Comparison of ENCODE assay signal across 9 cellular contexts in the genomic region with DNA sequence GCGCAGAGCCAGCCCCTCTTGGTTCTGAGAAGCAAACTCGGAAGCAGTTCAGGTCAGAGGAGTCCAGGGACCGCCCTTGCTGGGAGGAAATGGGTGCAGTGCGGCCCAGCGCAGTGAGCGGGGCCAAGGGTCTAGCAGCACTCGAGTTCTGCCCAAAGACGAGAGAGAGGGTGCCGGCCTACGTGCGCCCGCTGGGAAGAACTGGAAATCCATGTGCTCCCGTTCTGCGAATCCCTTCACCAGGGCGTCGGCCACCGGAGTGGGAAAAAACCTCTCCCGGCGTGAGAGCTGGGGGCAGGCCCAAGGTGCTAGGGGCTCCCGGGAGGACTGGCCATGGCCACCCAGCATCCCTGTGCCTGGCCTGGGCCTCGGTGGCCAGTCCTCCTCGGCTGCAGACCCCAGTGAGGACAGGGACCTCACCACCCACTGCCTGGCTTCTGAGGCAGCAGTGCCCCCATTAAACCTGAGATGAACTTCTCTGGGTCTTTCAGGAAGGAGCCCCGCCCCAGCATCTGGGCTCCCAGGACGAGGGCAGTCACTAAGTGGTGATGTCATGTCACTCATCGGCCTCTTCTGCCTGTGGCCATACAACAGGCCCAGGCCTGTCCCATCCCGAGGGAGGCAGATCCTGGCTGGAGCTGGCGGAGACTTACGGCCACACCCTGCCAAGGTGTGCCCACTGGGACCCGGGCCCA. TPM values are rescaled to one million over a fixed set of nuclear protein-coding genes. Genes with fewer than 3 reads are reported as not detected.
DNase-seq lines count a peak whose midpoint lies in the region; ATAC-seq and TF ChIP-seq lines count a peak whose summit lies in the region.
"Had no signal": no experiment of that assay in that cellular context is flagged by ENCODE, and none has a peak within 500 bp of the region (broad histone marks: within the 10 kb centered on the region; RNA-seq: fewer than 3 reads in every experiment).

No MANE protein-coding gene starts in this region.

- H3K27me3 ChIP-seq in breast epithelium = peaks cover 2 to 5% of the 10 kb centered on the region in 2 donors
- H3K27me3 ChIP-seq in Peyer's patch = no peaks in the 10 kb centered on the region

- H3K36me3 Mint-ChIP-seq in MCF 10A (ENCODE audit: insufficient read depth, unreplicated experiment) = peaks cover 2% of the 10 kb centered on the region
- H3K36me3 Mint-ChIP-seq in glutamatergic neuron (ENCODE audit: unreplicated experiment) = no peaks in the 10 kb centered on the region
- no peaks in the 10 kb centered on the region for H3K36me3 Mint-ChIP-seq in nephron progenitor cell (ENCODE audit: low read depth)

- no peak for ATAC-seq in HG02840 (IDR thresholded peaks at IDR 0.05; ENCODE audit: low FRiP score, unreplicated experiment)

- H3K4me1 Mint-ChIP-seq in MCF 10A (ENCODE audit: insufficient read depth, unreplicated experiment) (peaks cover 24% of the 10 kb centered on the region), glutamatergic neuron (ENCODE audit: low read depth, unreplicated experiment) (peaks cover 23% of the 10 kb centered on the region), nephron progenitor cell (peaks cover 41% of the 10 kb centered on the region)

- TF ChIP-seq CTCF in MCF 10A (IDR thresholded peaks at IDR 0.05; ENCODE audit: unreplicated experiment) = no peak
- TF ChIP-seq CTCF in breast epithelium (IDR thresholded peaks at IDR 0.05) = no peak
- no peak for TF ChIP-seq CTCF in Peyer's patch (IDR thresholded peaks at IDR 0.05)
- no peak for TF ChIP-seq CTCF in glutamatergic neuron (IDR thresholded peaks at IDR 0.05; ENCODE audit: partially characterized antibody, unreplicated experiment)
- no peak for TF ChIP-seq CTCF in nephron progenitor cell (IDR thresholded peaks at IDR 0.05)

- CTCF ChIA-PET in MCF 10A (lab: Yijun Ruan, JAX) = interaction anchor here (0.6 kb wide), 2 partner anchors 63 to 1728 kb away, joined by 3 to 4 read pairs; no protein-coding TSS in a partner anchor

- H3K27me3 Mint-ChIP-seq in MCF 10A (ENCODE audit: insufficient read depth, unreplicated experiment) (no peaks in the 10 kb centered on the region), glutamatergic neuron (ENCODE audit: unreplicated experiment) (peaks cover 4% of the 10 kb centered on the region), nephron progenitor cell (ENCODE audit: low read depth, poor library complexity) (peaks cover 23% of the 10 kb centered on the region)

- peak; percentile 90 for DNase-seq in MCF 10A (ENCODE audit: unreplicated experiment)
- DNase-seq in breast epithelium (ENCODE audit: low spot score in 2 of 2) = no peak
- peak in 1 of 3 donors; percentile 68 for DNase-seq in Peyer's patch
- peak; percentile 71 for DNase-seq in glutamatergic neuron
- DNase-seq in OCI-M1 (lab: John Stamatoyannopoulos, UW) = no peak
- no peak for DNase-seq in nephron progenitor cell
- DNase-seq: activated gamma-delta T cell had no signal

- TF ChIP-seq POLR2A in breast epithelium (IDR thresholded peaks at IDR 0.05) = no peak
- no peak for TF ChIP-seq POLR2A in Peyer's patch (IDR thresholded peaks at IDR 0.05)

- 84% methylated on average over 29 of the region's 29 CpGs for WGBS in urinary bladder

- intact Hi-C loops in MCF 10A (cut with micrococcal nuclease) (no loop called here), breast epithelium (cut with DNase I; ENCODE audit: low total_unique reads) (no loop called here)

- H3K27ac Mint-ChIP-seq in MCF 10A (ENCODE audit: low read depth, unreplicated experiment) (peak overlapping the region; percentile 61), glutamatergic neuron (ENCODE audit: unreplicated experiment) (peak overlapping the region; percentile 68), nephron progenitor cell (no peak overlapping the region)

- POLR2A ChIA-PET in MCF 10A (lab: Yijun Ruan, JAX) = interaction anchor here (1.1 to 3.2 kb wide), 7 partner anchors 10 to 979 kb away, joined by 3 to 65 read pairs (median 4); a partner anchor contains a TSS

- no TSS peak for BruUV-seq in MCF 10A (replicated peaks; lab: Mats Ljungman, UMichigan)

- peaks cover 4 to 9% of the 10 kb centered on the region in 2 donors for H3K4me1 ChIP-seq in breast epithelium
- peaks cover 21 to 74% (median 39%) of the 10 kb centered on the region in 4 donors for H3K4me1 ChIP-seq in Peyer's patch
- peaks cover 2% of the 10 kb centered on the region for H3K4me1 ChIP-seq in urinary bladder (ENCODE audit: insufficient read depth)

- H3K4me3 Mint-ChIP-seq in MCF 10A (ENCODE audit: unreplicated experiment) (peak overlapping the region; percentile 67), glutamatergic neuron (ENCODE audit: unreplicated experiment) (peak overlapping the region; percentile 15), nephron progenitor cell (no peak overlapping the region)

- H3K9me3 ChIP-seq in breast epithelium (no peaks in the 10 kb centered on the region), Peyer's patch (no peaks in the 10 kb centered on the region)

- H3K9me3 Mint-ChIP-seq in MCF 10A (ENCODE audit: unreplicated experiment) (no peaks in the 10 kb centered on the region), glutamatergic neuron (ENCODE audit: unreplicated experiment) (no peaks in the 10 kb centered on the region), nephron progenitor cell (no peaks in the 10 kb centered on the region)

- H3K36me3 ChIP-seq in breast epithelium (no peaks in the 10 kb centered on the region), Peyer's patch (no peaks in the 10 kb centered on the region), urinary bladder (ENCODE audit: insufficient read depth) (no peaks in the 10 kb centered on the region)

- H3K27ac ChIP-seq in breast epithelium = peak overlapping the region in 1 of 2 donors; percentile 25
- peak overlapping the region; percentile 75 to 89 (median 78) for H3K27ac ChIP-seq in Peyer's patch
- H3K27ac ChIP-seq in urinary bladder (ENCODE audit: low read depth) = peak overlapping the region; percentile 25

- H3K4me3 ChIP-seq in breast epithelium = no peak overlapping the region
- no peak overlapping the region for H3K4me3 ChIP-seq in Peyer's patch
- no peak overlapping the region for H3K4me3 ChIP-seq in urinary bladder (ENCODE audit: low read depth, low read length)

RNA-seq across cellular contexts. Expression of a gene that starts 10.6 kb away (rescaled TPM):
- total RNA-seq in MCF 10A (2022) (43.2 and 45.4 TPM in 2 replicates), breast epithelium (10 to 100 TPM; 24.9 to 29.5 (median 26.1) TPM), Peyer's patch (10 to 100 TPM; 34.7 to 75.0 (median 69.2) TPM), glutamatergic neuron (ENCODE audit: unreplicated experiment) (16.0 TPM), urinary bladder (13.6 TPM)
- 43.1 TPM for polyA plus RNA-seq in urinary bladder

RNA-seq across cellular contexts. Expression of a gene that starts 13.0 kb away (rescaled TPM):
- total RNA-seq in MCF 10A (2022) (16.5 and 20.2 TPM in 2 replicates), breast epithelium (10 to 100 TPM; 14.0 to 24.2 (median 19.3) TPM), Peyer's patch (10 to 100 TPM in 3 of 4 donors, 1 to 10 TPM in 1; 8.3 to 24.3 (median 23.1) TPM), glutamatergic neuron (ENCODE audit: unreplicated experiment) (3.9 TPM), urinary bladder (14.9 TPM)
- polyA plus RNA-seq in urinary bladder = 54.1 TPM

Comparison
In these comparisons a context has a peak if more than half of its experiments do, and no peak if none do; other contexts are left out.
1. DNase-seq: peak in MCF 10A (single experiment) and glutamatergic neuron (single experiment); none in breast epithelium (0 of 2), OCI-M1 (single experiment) and nephron progenitor cell (single experiment).